ENCODE assay signal across 12 cellular contexts in the genomic region with DNA sequence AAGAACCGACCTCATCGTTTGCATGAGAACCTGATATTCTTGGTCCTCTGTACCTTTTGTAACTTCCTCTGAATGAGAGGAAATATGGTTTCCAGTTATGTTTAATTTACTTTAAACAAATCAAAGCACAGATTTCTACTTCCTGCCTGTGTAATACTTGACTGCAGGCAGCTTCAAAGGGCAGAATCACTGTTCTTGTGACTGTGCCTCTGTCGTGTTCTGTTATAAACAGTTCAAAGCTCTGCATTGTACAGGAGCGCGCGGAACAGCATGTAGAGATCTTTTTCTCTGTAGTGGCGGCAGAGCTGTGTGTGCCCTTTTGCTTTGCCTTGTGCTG.
DNase-seq lines count a peak whose midpoint lies in the region; ATAC-seq and TF ChIP-seq lines count a peak whose summit lies in the region.
"Had no signal": no experiment of that assay in that cellular context is flagged by ENCODE, and none has a peak within 500 bp of the region (broad histone marks: within the 10 kb centered on the region; RNA-seq: fewer than 3 reads in every experiment).

No MANE protein-coding gene starts in this region.

- H3K9me3 Mint-ChIP-seq in T-helper 1 cell treated with Interleukin-12 subunit alpha and Interleukin-12 subunit beta and Interleukin-4 antibody, amounts not matched to agents 30 μg/mL and 1 μg/mL, for 36 hours, result no peaks in the 10 kb centered on the region
- no peaks in the 10 kb centered on the region for H3K9me3 Mint-ChIP-seq in activated naive CD8-positive, alpha-beta T cell (ENCODE audit: low read depth)

- no peak for TF ChIP-seq POLR2A in uterus (IDR thresholded peaks at IDR 0.05)

- no peaks in the 10 kb centered on the region for H3K27me3 Mint-ChIP-seq in T-helper 1 cell treated with Interleukin-12 subunit alpha and Interleukin-12 subunit beta and Interleukin-4 antibody, amounts not matched to agents 30 μg/mL and 1 μg/mL, for 36 hours (ENCODE audit: low read depth)
- no peaks in the 10 kb centered on the region for H3K27me3 Mint-ChIP-seq in activated naive CD8-positive, alpha-beta T cell

- H3K4me1 Mint-ChIP-seq in T-helper 1 cell treated with Interleukin-12 subunit alpha and Interleukin-12 subunit beta and Interleukin-4 antibody, amounts not matched to agents 30 μg/mL and 1 μg/mL, for 36 hours (ENCODE audit: low read depth), result peaks cover 25% of the 10 kb centered on the region
- peaks cover 54% of the 10 kb centered on the region for H3K4me1 Mint-ChIP-seq in activated naive CD8-positive, alpha-beta T cell (ENCODE audit: low read depth)

- H3K36me3 Mint-ChIP-seq in T-helper 1 cell treated with Interleukin-12 subunit alpha and Interleukin-12 subunit beta and Interleukin-4 antibody, amounts not matched to agents 30 μg/mL and 1 μg/mL, for 36 hours (ENCODE audit: low read depth), result peaks cover 3% of the 10 kb centered on the region
- no peaks in the 10 kb centered on the region for H3K36me3 Mint-ChIP-seq in activated naive CD8-positive, alpha-beta T cell

- DNase-seq in GM20000 (ENCODE audit: low spot score) (peak; percentile 13), mucosa of descending colon (no peak), T1000 (lab: John Stamatoyannopoulos, UW) (no peak), COLO668 (lab: John Stamatoyannopoulos, UW; ENCODE audit: unreplicated experiment) (no peak), uterus (no peak)
- DNase-seq: DMS79; NCI-H82; stimulated activated CD4-positive, alpha-beta T cell treated with anti-CD3 and anti-CD28 coated beads, Interleukin-4, amount 100 ng/mL, for 1 hour had no signal

- H3K27ac ChIP-seq in uterus, result peak overlapping the region in 1 of 2 donors; percentile 41
- H3K27ac ChIP-seq: neutrophil had no signal

- no peaks in the 10 kb centered on the region for H3K4me1 ChIP-seq in mucosa of descending colon (ENCODE audit: low read depth)
- H3K4me1 ChIP-seq in uterus, result no peaks in the 10 kb centered on the region

- H3K36me3 ChIP-seq in mucosa of descending colon (ENCODE audit: low read depth) (no peaks in the 10 kb centered on the region), uterus (no peaks in the 10 kb centered on the region)
- H3K36me3 ChIP-seq: neutrophil had no signal

- intact Hi-C loops in mucosa of descending colon (cut with DNase I, micrococcal nuclease) (no loop called here), uterus (cut with DNase I; ENCODE audit: low total_unique reads) (no loop called here)

- H3K4me3 ChIP-seq in mucosa of descending colon, result no peak overlapping the region
- H3K4me3 ChIP-seq in uterus, result no peak overlapping the region

- no peaks in the 10 kb centered on the region for H3K27me3 ChIP-seq in uterus

- H3K27ac Mint-ChIP-seq in T-helper 1 cell treated with Interleukin-12 subunit alpha and Interleukin-12 subunit beta and Interleukin-4 antibody, amounts not matched to agents 30 μg/mL and 1 μg/mL, for 36 hours, result peak overlapping the region; percentile 89
- H3K27ac Mint-ChIP-seq in activated naive CD8-positive, alpha-beta T cell, result peak overlapping the region; percentile 89

- no peak for TF ChIP-seq CTCF in GM20000 (IDR thresholded peaks at IDR 0.05; ENCODE audit: extremely low read depth, missing control alignments)
- no peak for TF ChIP-seq CTCF in mucosa of descending colon (IDR thresholded peaks at IDR 0.05)
- TF ChIP-seq CTCF in uterus (IDR thresholded peaks at IDR 0.05), result no peak

- H3K4me3 Mint-ChIP-seq in T-helper 1 cell treated with Interleukin-12 subunit alpha and Interleukin-12 subunit beta and Interleukin-4 antibody, amounts not matched to agents 30 μg/mL and 1 μg/mL, for 36 hours, result peak overlapping the region; percentile 66
- H3K4me3 Mint-ChIP-seq in activated naive CD8-positive, alpha-beta T cell, result peak overlapping the region; percentile 75

- no peaks in the 10 kb centered on the region for H3K9me3 ChIP-seq in mucosa of descending colon
- H3K9me3 ChIP-seq in uterus, result no peaks in the 10 kb centered on the region
- H3K9me3 ChIP-seq: neutrophil had no signal

- ATAC-seq in mucosa of descending colon (peak; percentile 70), HG03469 (IDR thresholded peaks at IDR 0.05; ENCODE audit: unreplicated experiment) (no peak)
